40 cellular contexts compared by ENCODE assay signal in the genomic region with DNA sequence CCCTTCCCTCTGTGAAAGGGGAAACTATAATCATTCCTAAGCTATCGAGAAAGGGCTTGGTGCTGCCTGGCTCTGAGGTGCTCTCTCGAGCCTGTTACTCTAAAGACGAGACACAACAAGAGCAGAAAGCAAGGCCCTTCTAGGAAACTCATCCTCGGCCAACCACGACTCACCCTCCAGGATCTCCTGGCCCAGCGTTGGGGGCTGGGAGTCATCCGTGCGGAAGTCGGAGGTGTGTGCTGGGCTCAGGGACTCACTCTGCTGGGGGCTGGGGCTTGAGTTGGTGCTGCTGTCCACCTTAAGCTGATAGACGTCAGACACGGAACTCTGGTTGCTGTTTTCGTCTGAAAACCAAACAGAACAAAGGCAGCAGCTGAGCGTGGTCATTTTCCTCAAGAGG.
"Had no signal": no experiment of that assay in that cellular context is flagged by ENCODE, and none has a peak within 500 bp of the region (broad histone marks: within the 10 kb centered on the region; RNA-seq: fewer than 3 reads in every experiment).

No MANE protein-coding gene starts in this region.

- H3K4me3 ChIP-seq: ascending aorta, body of pancreas, breast epithelium, Peyer's patch, SJSA1 had no signal

- H3K27me3 ChIP-seq: ascending aorta, body of pancreas, breast epithelium, Peyer's patch, SJSA1 had no signal

- H3K4me1 Mint-ChIP-seq: activated CD4-positive, alpha-beta T cell treated with anti-CD3 and anti-CD28 coated beads, Interleukin-2, amount 10 ng/mL, durations not matched to agents 24 days and 14 days had no signal

- H3K27ac Mint-ChIP-seq: activated CD4-positive, alpha-beta T cell treated with anti-CD3 and anti-CD28 coated beads, Interleukin-2, amount 10 ng/mL, durations not matched to agents 24 days and 14 days; activated CD8-positive, alpha-beta T cell treated with anti-CD3 and anti-CD28 coated beads for 36 hours; activated naive CD4-positive, alpha-beta T cell treated with anti-CD3 and anti-CD28 coated beads, Interleukin-2, amount 50 U/mL, for 24 hours; activated naive CD8-positive, alpha-beta T cell treated with anti-CD3 and anti-CD28 coated beads, Interleukin-2, amount 10 ng/mL, durations not matched to agents 7 days and 5 days; activated T-cell treated with anti-CD3 and anti-CD28 coated beads, Interleukin-2, amount 50 U/mL, for 72 hours; activated T-helper 17 cell treated with anti-CD3 and anti-CD28 coated beads, Interleukin-2, amount 50 U/mL, for 72 hours had no signal

- H3K9me3 ChIP-seq: ascending aorta, body of pancreas, breast epithelium, Peyer's patch, SJSA1 had no signal

- H3K4me2 ChIP-seq: KMS-11 had no signal

- H3K4me1 ChIP-seq: ascending aorta, body of pancreas, breast epithelium, Peyer's patch, SJSA1 had no signal

- H3K27me3 Mint-ChIP-seq: activated CD4-positive, alpha-beta T cell treated with anti-CD3 and anti-CD28 coated beads, Interleukin-2, amount 10 ng/mL, durations not matched to agents 24 days and 14 days; activated CD8-positive, alpha-beta T cell treated with anti-CD3 and anti-CD28 coated beads for 36 hours; activated naive CD4-positive, alpha-beta T cell treated with anti-CD3 and anti-CD28 coated beads, Interleukin-2, amount 50 U/mL, for 24 hours; activated naive CD8-positive, alpha-beta T cell treated with anti-CD3 and anti-CD28 coated beads, Interleukin-2, amount 10 ng/mL, durations not matched to agents 7 days and 5 days; activated T-helper 17 cell treated with anti-CD3 and anti-CD28 coated beads, Interleukin-2, amount 50 U/mL, for 72 hours had no signal

- H3K9ac ChIP-seq: KMS-11 had no signal

- H3K9me3 Mint-ChIP-seq: activated CD4-positive, alpha-beta T cell treated with anti-CD3 and anti-CD28 coated beads, Interleukin-2, amount 10 ng/mL, durations not matched to agents 24 days and 14 days; activated CD8-positive, alpha-beta T cell treated with anti-CD3 and anti-CD28 coated beads for 36 hours; activated naive CD4-positive, alpha-beta T cell treated with anti-CD3 and anti-CD28 coated beads, Interleukin-2, amount 50 U/mL, for 24 hours; activated naive CD8-positive, alpha-beta T cell treated with anti-CD3 and anti-CD28 coated beads, Interleukin-2, amount 10 ng/mL, durations not matched to agents 7 days and 5 days; activated T-cell treated with anti-CD3 and anti-CD28 coated beads, Interleukin-2, amount 50 U/mL, for 72 hours; activated T-helper 17 cell treated with anti-CD3 and anti-CD28 coated beads, Interleukin-2, amount 50 U/mL, for 72 hours had no signal

- H3K4me3 Mint-ChIP-seq: activated CD4-positive, alpha-beta T cell treated with anti-CD3 and anti-CD28 coated beads, Interleukin-2, amount 10 ng/mL, durations not matched to agents 24 days and 14 days; activated CD8-positive, alpha-beta T cell treated with anti-CD3 and anti-CD28 coated beads for 36 hours; activated naive CD4-positive, alpha-beta T cell treated with anti-CD3 and anti-CD28 coated beads, Interleukin-2, amount 50 U/mL, for 24 hours; activated naive CD8-positive, alpha-beta T cell treated with anti-CD3 and anti-CD28 coated beads, Interleukin-2, amount 10 ng/mL, durations not matched to agents 7 days and 5 days; activated T-cell treated with anti-CD3 and anti-CD28 coated beads, Interleukin-2, amount 50 U/mL, for 72 hours; activated T-helper 17 cell treated with anti-CD3 and anti-CD28 coated beads, Interleukin-2, amount 50 U/mL, for 72 hours had no signal

- ATAC-seq: activated CD8-positive, alpha-beta T cell treated with anti-CD3 and anti-CD28 coated beads for 36 hours; activated T-cell treated with anti-CD3 and anti-CD28 coated beads, Interleukin-2, amount 50 U/mL, for 72 hours; activated T-helper 17 cell treated with anti-CD3 and anti-CD28 coated beads, Interleukin-2, amount 50 U/mL, for 72 hours; body of pancreas; PC-3 had no signal

- H3K27ac ChIP-seq: ascending aorta, body of pancreas, breast epithelium, KMS-11, Peyer's patch, SJSA1 had no signal

- DNase-seq: activated CD4-positive, alpha-beta T cell treated with anti-CD3 and anti-CD28 coated beads for 1 hour; activated CD4-positive, alpha-beta T cell treated with anti-CD3 and anti-CD28 coated beads, Interleukin-2, amount 10 ng/mL, durations not matched to agents 24 days and 14 days; activated CD4-positive, alpha-beta T cell treated with anti-CD3 and anti-CD28 coated beads, Interleukin-2, amount 50 U/mL, for 4 hours; activated CD4-positive, CD25-positive, alpha-beta regulatory T cell; activated CD8-positive, alpha-beta T cell treated with anti-CD3 and anti-CD28 coated beads for 36 hours; activated effector memory CD4-positive, alpha-beta T cell treated with anti-CD3 and anti-CD28 coated beads, Interleukin-2, amount 50 U/mL, for 16 hours; activated naive CD4-positive, alpha-beta T cell; activated naive CD8-positive, alpha-beta T cell treated with anti-CD3 and anti-CD28 coated beads, Interleukin-2, amount 10 ng/mL, durations not matched to agents 7 days and 5 days; activated T-cell treated with anti-CD3 and anti-CD28 coated beads, Interleukin-2, amount 50 U/mL, for 1 hour; activated T-cell treated with anti-CD3 and anti-CD28 coated beads, Interleukin-2, amount 50 U/mL, for 72 hours; amygdala; body of pancreas; caudate nucleus; cerebellar nuclear complex; NCI-H1092 treated with DMSO at 0.1 percent for 48 hours; NCI-H1417; NCI-H146; NCI-H187; NCI-H2029 treated with DMSO at 0.1 percent for 48 hours; NCI-H2107; NCI-H2171; NCI-H510A; NCI-H526; NCI-H748 treated with DMSO at 0.1 percent for 48 hours; NK-92 treated with Interleukin-12 subunit alpha and Interleukin-12 subunit beta, amount 100 ng/mL, for 24 hours; PC-3; Peyer's patch; RPMI8226; SHP77 treated with DMSO at 0.1 percent for 48 hours; SW 1271; T-helper 1 cell; T-helper 2 cell; T-helper 9 cell; WERI-Rb-1 had no signal
